ENCODE assay signal across 12 cellular contexts in the genomic region with DNA sequence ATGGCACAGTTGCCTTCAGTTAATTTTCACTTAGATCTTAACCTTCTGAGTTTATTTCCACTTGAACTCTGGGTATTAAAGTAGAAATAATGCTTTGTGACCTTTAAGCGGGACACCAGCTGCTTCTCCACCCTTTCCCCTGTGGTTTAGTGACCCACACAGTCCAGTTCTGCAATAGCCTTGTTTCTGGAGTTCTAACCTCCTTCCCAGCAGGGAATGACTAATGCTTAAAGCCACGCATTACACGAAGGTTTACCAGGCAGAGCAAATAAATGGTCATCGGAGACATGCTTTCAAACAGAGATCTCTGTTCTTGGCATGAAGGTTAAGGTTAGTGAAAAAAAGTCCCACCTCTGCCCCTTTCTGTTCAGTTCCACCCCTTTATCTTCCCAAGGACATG. TPM values are rescaled to one million over a fixed set of nuclear protein-coding genes. Genes with fewer than 3 reads are reported as not detected.
DNase-seq lines count a peak whose midpoint lies in the region; ATAC-seq and TF ChIP-seq lines count a peak whose summit lies in the region.
"Had no signal": no experiment of that assay in that cellular context is flagged by ENCODE, and none has a peak within 500 bp of the region (broad histone marks: within the 10 kb centered on the region; RNA-seq: fewer than 3 reads in every experiment).

No MANE protein-coding gene starts in this region.

- H3K4me3 ChIP-seq in GM23248 (peak overlapping the region; percentile 41), mammary epithelial cell (replicated peaks in 1 of 3; ENCODE audit: insufficient read depth in 1 of 3, low read depth in 2 of 3, low read length in 3 of 3) (no peak overlapping the region), hepatocyte (no peak overlapping the region), skin epidermis (no peak overlapping the region)
- H3K4me3 ChIP-seq in naive thymus-derived CD4-positive, alpha-beta T cell (ENCODE audit: low read length), result no peak overlapping the region

- intact Hi-C loops in mammary epithelial cell (cut with micrococcal nuclease), result no loop called here
- intact Hi-C loops in naive thymus-derived CD4-positive, alpha-beta T cell (cut with micrococcal nuclease), result no loop called here

- H3K9me3 ChIP-seq in GM23248 (ENCODE audit: low read depth) (no peaks in the 10 kb centered on the region), mammary epithelial cell (replicated peaks; ENCODE audit: insufficient read depth, low read length) (no peaks in the 10 kb centered on the region), hepatocyte (ENCODE audit: low read depth) (no peaks in the 10 kb centered on the region), T-helper 17 cell (ENCODE audit: control insufficient read depth, low read length, poor library complexity, severe bottlenecking) (no peaks in the 10 kb centered on the region)
- no peaks in the 10 kb centered on the region for H3K9me3 ChIP-seq in naive thymus-derived CD4-positive, alpha-beta T cell (ENCODE audit: control insufficient read depth in 2 of 3, low read length in 3 of 3)

- H3F3A ChIP-seq in GM23248 (ENCODE audit: insufficient read depth), result peaks cover 55% of the 10 kb centered on the region

- no peak overlapping the region for H3K27ac Mint-ChIP-seq in T-helper 17 cell
- no peak overlapping the region for H3K27ac Mint-ChIP-seq in naive thymus-derived CD4-positive, alpha-beta T cell
- H3K27ac Mint-ChIP-seq: activated B cell treated with CpG ODN at 0.5 μM for 24 hours; activated naive CD8-positive, alpha-beta T cell treated with anti-CD3 and anti-CD28 coated beads for 36 hours had no signal

- TF ChIP-seq CTCF in mammary epithelial cell (conservative IDR thresholded peaks at IDR 0.05 in 1 of 2, IDR thresholded peaks at IDR 0.05 in 1 of 2; ENCODE audit: extremely low read depth in 1 of 2, insufficient read depth in 1 of 2, low read depth in 1 of 2, low read length in 2 of 2) (no peak), hepatocyte (IDR thresholded peaks at IDR 0.05; ENCODE audit: poor library complexity) (no peak)

- H3K9me3 Mint-ChIP-seq in naive thymus-derived CD4-positive, alpha-beta T cell, result peaks cover under 1 to 22% (median 7%) of the 10 kb centered on the region in 11 donors

- no peaks in the 10 kb centered on the region for H3K9me2 ChIP-seq in GM23248 (ENCODE audit: insufficient read depth)
- no peaks in the 10 kb centered on the region for H3K9me2 ChIP-seq in hepatocyte (replicated peaks; ENCODE audit: insufficient read depth)

- no peak overlapping the region for H3K4me3 Mint-ChIP-seq in T-helper 17 cell
- no peak overlapping the region for H3K4me3 Mint-ChIP-seq in naive thymus-derived CD4-positive, alpha-beta T cell
- H3K4me3 Mint-ChIP-seq: activated B cell treated with CpG ODN at 0.5 μM for 24 hours; activated naive CD8-positive, alpha-beta T cell treated with anti-CD3 and anti-CD28 coated beads for 36 hours had no signal

- peak overlapping the region; percentile 97 for H3K27ac ChIP-seq in GM23248
- H3K27ac ChIP-seq in mammary epithelial cell (ENCODE audit: insufficient read depth, low read depth, low read length), result no peak overlapping the region
- H3K27ac ChIP-seq in hepatocyte, result peak overlapping the region; percentile 18
- peak overlapping the region in 17 of 21 experiments; percentile 3 to 85 (median 53) for H3K27ac ChIP-seq in skin epidermis
- H3K27ac ChIP-seq in naive thymus-derived CD4-positive, alpha-beta T cell (ENCODE audit: low read depth, low read length), result no peak overlapping the region

- in situ Hi-C loops in GM23248 (cut with MboI), result no loop called here
- in situ Hi-C loops in mammary epithelial cell (cut with MboI; ENCODE audit: low sequenced_read_pairs in 2 of 2), result no loop called here

- H4K20me1 ChIP-seq in GM23248 (ENCODE audit: insufficient read depth) (no peaks in the 10 kb centered on the region), mammary epithelial cell (ENCODE audit: insufficient read depth, low read length) (no peaks in the 10 kb centered on the region), hepatocyte (ENCODE audit: insufficient read depth, poor library complexity, severe bottlenecking) (no peaks in the 10 kb centered on the region)

- CTCF ChIA-PET in mammary epithelial cell (lab: Charles Lee; ENCODE audit: low non-redundant PET), result no interaction called here
- CTCF ChIA-PET in naive thymus-derived CD4-positive, alpha-beta T cell (lab: Charles Lee), result no interaction called here

- H3K9ac ChIP-seq in GM23248 (peak overlapping the region; percentile 75), mammary epithelial cell (ENCODE audit: insufficient read depth, low read length) (no peak overlapping the region)

- no peaks in the 10 kb centered on the region for H3K27me3 ChIP-seq in GM23248 (replicated peaks; ENCODE audit: insufficient read depth)
- no peaks in the 10 kb centered on the region for H3K27me3 ChIP-seq in mammary epithelial cell (ENCODE audit: insufficient read depth, low read length)
- no peaks in the 10 kb centered on the region for H3K27me3 ChIP-seq in hepatocyte
- H3K27me3 ChIP-seq in naive thymus-derived CD4-positive, alpha-beta T cell (ENCODE audit: control insufficient read depth in 2 of 2, insufficient read depth in 2 of 2, low read length in 2 of 2), result no peaks in the 10 kb centered on the region

- H3K36me3 Mint-ChIP-seq in T-helper 17 cell (ENCODE audit: low read depth), result peaks cover 8% of the 10 kb centered on the region
- peaks cover 0 to 9% (median under 1%) of the 10 kb centered on the region in 5 donors for H3K36me3 Mint-ChIP-seq in naive thymus-derived CD4-positive, alpha-beta T cell
- H3K36me3 Mint-ChIP-seq: activated naive CD8-positive, alpha-beta T cell treated with anti-CD3 and anti-CD28 coated beads for 36 hours had no signal

- dilution Hi-C loops in mammary epithelial cell (cut with HindIII; ENCODE audit: low sequenced_read_pairs), result no loop called here

- ATAC-seq in GM18868 (IDR thresholded peaks at IDR 0.05; ENCODE audit: unreplicated experiment) (no peak), T-helper 17 cell (no peak), GM21786 (IDR thresholded peaks at IDR 0.05; ENCODE audit: unreplicated experiment) (no peak)
- ATAC-seq in naive thymus-derived CD4-positive, alpha-beta T cell, result no peak

- WGBS in GM23248 (ENCODE audit: low coverage in 1 of 2, low lambda C conversion rate in 2 of 2, missing lambda C conversion rate in 2 of 2), 2 experiments, result 0% methylated on average over 4 of the region's 4 CpGs
- WGBS in mammary epithelial cell (ENCODE audit: low coverage, missing lambda C conversion rate), result 43% methylated on average over 4 of the region's 4 CpGs
- 43% methylated on average over 4 of the region's 4 CpGs for WGBS in hepatocyte (ENCODE audit: low lambda C conversion rate, missing lambda C conversion rate)

- H2AFZ ChIP-seq in GM23248 (peak overlapping the region; percentile 21), mammary epithelial cell (ENCODE audit: low read depth, low read length) (no peak overlapping the region), hepatocyte (no peak overlapping the region)

- H3K4me1 Mint-ChIP-seq in T-helper 17 cell, result peaks cover 2% of the 10 kb centered on the region
- peaks cover 0 to 14% (median 0%) of the 10 kb centered on the region in 7 donors for H3K4me1 Mint-ChIP-seq in naive thymus-derived CD4-positive, alpha-beta T cell
- H3K4me1 Mint-ChIP-seq: activated B cell treated with CpG ODN at 0.5 μM for 24 hours had no signal

- POLR2A ChIA-PET in naive thymus-derived CD4-positive, alpha-beta T cell (lab: Charles Lee), result no interaction called here

- DNase-seq in GM23248 (peak; percentile 95), mammary epithelial cell (peak; percentile 70), hepatocyte (ENCODE audit: low spot score) (peak; percentile 57), T-helper 17 cell (no peak)
- no peak for DNase-seq in naive thymus-derived CD4-positive, alpha-beta T cell
- DNase-seq: activated B cell treated with CpG ODN at 0.5 μM for 24 hours; activated naive CD8-positive, alpha-beta T cell treated with anti-CD3 and anti-CD28 coated beads for 36 hours; DND-41; Kasumi-1 had no signal

- H3K36me3 ChIP-seq in GM23248 (ENCODE audit: low read depth), result no peaks in the 10 kb centered on the region
- H3K36me3 ChIP-seq in mammary epithelial cell (ENCODE audit: insufficient read depth, low read length), result no peaks in the 10 kb centered on the region
- no peaks in the 10 kb centered on the region for H3K36me3 ChIP-seq in hepatocyte (replicated peaks; ENCODE audit: insufficient read depth, low read depth)
- H3K36me3 ChIP-seq in naive thymus-derived CD4-positive, alpha-beta T cell (ENCODE audit: control insufficient read depth in 2 of 3, insufficient read depth in 3 of 3, low read length in 3 of 3), result no peaks in the 10 kb centered on the region

- H3K4me2 ChIP-seq in GM23248 (ENCODE audit: unreplicated experiment), result peak overlapping the region; percentile 77
- H3K4me2 ChIP-seq in mammary epithelial cell (ENCODE audit: insufficient read depth, low read depth, low read length), result no peak overlapping the region
- H3K4me2 ChIP-seq in hepatocyte, result peak overlapping the region; percentile 15

- no peaks in the 10 kb centered on the region for H3K79me2 ChIP-seq in GM23248 (ENCODE audit: insufficient read depth)
- no peaks in the 10 kb centered on the region for H3K79me2 ChIP-seq in mammary epithelial cell (ENCODE audit: insufficient read depth, low read length)
- H3K79me2 ChIP-seq in hepatocyte, result no peaks in the 10 kb centered on the region

- peaks cover 25% of the 10 kb centered on the region for H3K27me3 Mint-ChIP-seq in T-helper 17 cell
- H3K27me3 Mint-ChIP-seq in naive thymus-derived CD4-positive, alpha-beta T cell, result peaks cover 0 to 36% (median 17%) of the 10 kb centered on the region in 5 donors

- BruUV-seq in mammary epithelial cell (replicated peaks; lab: Mats Ljungman, UMichigan), result no TSS peak

- H3K4me1 ChIP-seq in GM23248 (ENCODE audit: insufficient read depth), result peaks cover 42% of the 10 kb centered on the region
- H3K4me1 ChIP-seq in mammary epithelial cell (ENCODE audit: insufficient read depth, low read length), result peaks cover 10% of the 10 kb centered on the region
- peaks cover 20% of the 10 kb centered on the region for H3K4me1 ChIP-seq in hepatocyte (ENCODE audit: insufficient read depth)
- no peaks in the 10 kb centered on the region for H3K4me1 ChIP-seq in naive thymus-derived CD4-positive, alpha-beta T cell (ENCODE audit: control insufficient read depth in 2 of 2, insufficient read depth in 2 of 2, low read length in 2 of 2)

RNA-seq across cellular contexts. Expression of gene MEDAG, which starts 25.3 kb away (rescaled TPM):
- total RNA-seq in GM23248 (2014; rRNA removed; shearing (Covaris generic)), result 228 and 243 TPM in 2 replicates
- 84.9 and 86.0 TPM in 2 replicates for polyA plus RNA-seq in GM23248 (2016; fragmentation: Nextera tagmentation; extraction: Ambion mirVana)
- under 1 TPM in 1 of 2 donors, not detected in 1; 0.33 TPM for total RNA-seq in mammary epithelial cell
- 0.08 TPM for polyA plus RNA-seq in mammary epithelial cell
- not detected for polyA minus RNA-seq in mammary epithelial cell
- 0.03 TPM in 1 of 2 replicates, not detected in the other for total RNA-seq in hepatocyte
- 0.28 and 0.30 TPM in 2 replicates for polyA plus RNA-seq in hepatocyte
- not detected for total RNA-seq in T-helper 17 cell
- under 1 TPM in 1 of 5 experiments, not detected in 4; 0.17 TPM for total RNA-seq in naive thymus-derived CD4-positive, alpha-beta T cell
- under 1 TPM in 1 of 2 donors, not detected in 1; 0.49 TPM for polyA plus RNA-seq in naive thymus-derived CD4-positive, alpha-beta T cell
- total RNA-seq: activated B cell treated with CpG ODN at 0.5 μM for 24 hours; activated naive CD8-positive, alpha-beta T cell treated with anti-CD3 and anti-CD28 coated beads for 36 hours had no signal

RNA-seq across cellular contexts. Expression of gene TEX26, which starts 51.7 kb away (rescaled TPM):
- total RNA-seq in GM23248 (2014; rRNA removed; shearing (Covaris generic)), result 0.22 TPM in 1 of 2 replicates, not detected in the other
- polyA plus RNA-seq in GM23248 (2016; fragmentation: Nextera tagmentation; extraction: Ambion mirVana) (not detected in 2 replicates), mammary epithelial cell (not detected), hepatocyte (1.0 and 1.1 TPM in 2 replicates)
- total RNA-seq in mammary epithelial cell (not detected), hepatocyte (0.36 and 0.57 TPM in 2 replicates), T-helper 17 cell (not detected)
- polyA minus RNA-seq in mammary epithelial cell, result not detected
- not detected for total RNA-seq in naive thymus-derived CD4-positive, alpha-beta T cell
- not detected for polyA plus RNA-seq in naive thymus-derived CD4-positive, alpha-beta T cell
- total RNA-seq: activated B cell treated with CpG ODN at 0.5 μM for 24 hours; activated naive CD8-positive, alpha-beta T cell treated with anti-CD3 and anti-CD28 coated beads for 36 hours had no signal

Comparison
In these comparisons a context has a peak if more than half of its experiments do, and no peak if none do; other contexts are left out.
1. DNase-seq: peak in GM23248 (single experiment), mammary epithelial cell (single experiment) and hepatocyte (single experiment); none in T-helper 17 cell (0 of 3) and naive thymus-derived CD4-positive, alpha-beta T cell (0 of 9).
2. H3K27ac ChIP-seq: peak in GM23248 (single experiment), hepatocyte (single experiment) and skin epidermis (17 of 21); none in mammary epithelial cell (single experiment) and naive thymus-derived CD4-positive, alpha-beta T cell (single experiment).
3. RNA of gene MEDAG, which starts 25.3 kb away (total RNA-seq): 228 to 243 TPM in GM23248; 0.33 TPM in mammary epithelial cell, 0.03 TPM in hepatocyte, not detected in T-helper 17 cell and 0.17 TPM in naive thymus-derived CD4-positive, alpha-beta T cell; every median in the first group is over 100 times any median in the second.